Comparison of ENCODE assay signal across 8 cellular contexts in the genomic region with DNA sequence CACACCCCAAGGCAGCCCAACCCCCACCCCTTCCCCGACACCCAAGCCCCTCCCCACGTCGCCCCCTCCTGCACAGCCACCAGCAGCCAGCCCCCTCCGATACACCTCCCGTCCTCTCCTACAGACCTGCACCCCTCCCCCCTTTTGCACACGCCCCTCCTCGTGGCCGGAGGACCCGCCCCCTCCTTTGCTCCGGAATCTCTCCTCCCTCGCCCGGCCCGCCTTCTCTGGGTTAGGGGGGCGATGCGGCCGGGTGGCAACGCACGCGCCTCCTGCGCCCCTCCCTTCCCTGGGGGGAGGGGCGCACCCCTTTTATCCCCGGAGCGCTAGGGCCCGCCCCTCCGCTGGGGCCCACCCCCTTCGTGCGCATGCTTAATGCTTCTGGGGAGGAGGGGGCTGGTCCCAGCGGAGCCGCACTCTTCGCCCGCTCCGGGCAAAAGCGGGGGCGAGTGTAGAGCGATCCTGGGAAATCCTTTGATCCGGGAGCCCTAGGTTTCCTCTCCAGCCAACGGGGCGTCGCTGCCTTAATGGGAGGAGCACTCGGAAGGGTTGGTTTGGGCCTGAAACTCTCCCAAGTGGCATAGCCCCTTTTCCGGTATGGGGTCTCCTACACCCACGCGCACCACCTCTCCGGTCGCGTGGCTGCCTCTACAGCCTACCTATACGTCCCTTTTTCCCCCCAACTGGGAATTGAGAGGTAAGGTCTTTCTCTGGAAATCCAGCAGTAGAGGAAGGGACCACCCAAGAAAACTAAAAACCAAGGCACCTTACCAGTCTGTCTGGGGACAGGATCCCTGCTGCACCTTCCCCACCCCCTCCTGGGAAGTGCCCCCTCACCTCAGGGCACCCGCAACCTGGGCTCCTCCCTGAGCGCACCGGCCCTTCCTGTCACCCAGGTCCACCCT. TPM values are rescaled to one million over a fixed set of nuclear protein-coding genes. Genes with fewer than 3 reads are reported as not detected.
DNase-seq lines count a peak whose midpoint lies in the region; ATAC-seq and TF ChIP-seq lines count a peak whose summit lies in the region.

No MANE protein-coding gene starts in this region.

- H3K4me1 ChIP-seq in neutrophil (ENCODE audit: control insufficient read depth in 1 of 2, insufficient read depth in 1 of 2, low read depth in 1 of 2, low read length in 1 of 2) = peaks cover 31 to 36% of the 10 kb centered on the region in 2 experiments
- H3K4me1 ChIP-seq in thoracic aorta (ENCODE audit: control insufficient read depth in 1 of 2, low read depth in 2 of 2) = peaks cover 3 to 20% of the 10 kb centered on the region in 2 donors

- peaks cover 32% of the 10 kb centered on the region for H3K4me1 Mint-ChIP-seq in activated naive CD8-positive, alpha-beta T cell (ENCODE audit: low read depth)

- ATAC-seq in thoracic aorta (ENCODE audit: insufficient number of reproducible peaks, low FRiP score, low read depth) = no peak
- ATAC-seq in GM18870 (IDR thresholded peaks at IDR 0.05; ENCODE audit: unreplicated experiment) = no peak

- H3K27me3 Mint-ChIP-seq in activated naive CD8-positive, alpha-beta T cell = no peaks in the 10 kb centered on the region

- H3K27me3 ChIP-seq in neutrophil (peaks cover 49% of the 10 kb centered on the region), thoracic aorta (replicated peaks; ENCODE audit: insufficient read depth) (no peaks in the 10 kb centered on the region)

- TF ChIP-seq POLR2A in NB4 (IDR thresholded peaks at IDR 0.05; ENCODE audit: extremely low read depth, insufficient read length) = peak; percentile 81

- H3K27ac Mint-ChIP-seq in activated naive CD8-positive, alpha-beta T cell = peak overlapping the region; percentile 28

- H3K4me3 ChIP-seq in GM12875 (ENCODE audit: low read depth, low read length) (peak overlapping the region; percentile 61), NB4 (ENCODE audit: low read depth, low read length) (peak overlapping the region; percentile 82), neutrophil (ENCODE audit: low read depth in 1 of 2, low read length in 1 of 2) (peak overlapping the region; percentile 83 to 91), thoracic aorta (peak overlapping the region; percentile 89)

- no peaks in the 10 kb centered on the region for H3K9me3 Mint-ChIP-seq in activated naive CD8-positive, alpha-beta T cell (ENCODE audit: low read depth)

- H3K36me3 ChIP-seq in neutrophil (no peaks in the 10 kb centered on the region), thoracic aorta (no peaks in the 10 kb centered on the region)

- no peaks in the 10 kb centered on the region for H3K36me3 Mint-ChIP-seq in activated naive CD8-positive, alpha-beta T cell

- TF ChIP-seq CTCF in GM12875 (IDR thresholded peaks at IDR 0.05; ENCODE audit: borderline replicate concordance, insufficient read depth, low read depth, low read length) = no peak
- TF ChIP-seq CTCF in NB4 (IDR thresholded peaks at IDR 0.05; ENCODE audit: low read depth, low read length) = no peak
- TF ChIP-seq CTCF in neutrophil (IDR thresholded peaks at IDR 0.05) = no peak
- no peak for TF ChIP-seq CTCF in thoracic aorta (IDR thresholded peaks at IDR 0.05)

- H3K9me3 ChIP-seq in neutrophil = no peaks in the 10 kb centered on the region
- H3K9me3 ChIP-seq in thoracic aorta = no peaks in the 10 kb centered on the region

- DNase-seq in NB4 (ENCODE audit: low read depth) = peak; percentile 97
- peak; percentile 95 for DNase-seq in SK-N-DZ (ENCODE audit: low spot score)
- DNase-seq in globus pallidus (ENCODE audit: low spot score) = peak; percentile 86
- peak; percentile 55 for DNase-seq in thoracic aorta (ENCODE audit: low spot score)

- H3K4me3 Mint-ChIP-seq in activated naive CD8-positive, alpha-beta T cell = peak overlapping the region; percentile 79

- H3K27ac ChIP-seq in neutrophil (no peak overlapping the region), thoracic aorta (peak overlapping the region; percentile 84 to 93)

RNA-seq across cellular contexts. Expression of a gene that starts 1.9 kb away (rescaled TPM):
- polyA plus RNA-seq in SK-N-DZ (2014; cell fraction: cytosol; rRNA removed) = 17.4 and 22.3 TPM in 2 replicates
- 24.7 and 43.1 TPM in 2 replicates for polyA plus RNA-seq in SK-N-DZ (2014; cell fraction: nucleus; rRNA removed)
- total RNA-seq in thoracic aorta = 1 to 10 TPM; 3.9 to 5.4 TPM

RNA-seq across cellular contexts. Expression of a gene that starts 19.6 kb away (rescaled TPM):
- 26.4 and 29.4 TPM in 2 replicates for polyA plus RNA-seq in SK-N-DZ (2014; cell fraction: cytosol; rRNA removed)
- polyA plus RNA-seq in SK-N-DZ (2014; cell fraction: nucleus; rRNA removed) = 14.7 and 28.9 TPM in 2 replicates
- 10 to 100 TPM; 25.1 to 56.9 TPM for total RNA-seq in thoracic aorta

RNA-seq across cellular contexts. Expression of a gene that starts 29.9 kb away (rescaled TPM):
- polyA plus RNA-seq in SK-N-DZ (2014; cell fraction: cytosol; rRNA removed) = 15.5 and 26.9 TPM in 2 replicates
- 18.5 and 21.7 TPM in 2 replicates for polyA plus RNA-seq in SK-N-DZ (2014; cell fraction: nucleus; rRNA removed)
- total RNA-seq in thoracic aorta = 10 to 100 TPM; 14.4 to 19.5 TPM

RNA-seq across cellular contexts. Expression of a gene that starts 36.7 kb away (rescaled TPM):
- polyA plus RNA-seq in SK-N-DZ (2014; cell fraction: cytosol; rRNA removed) = 12.8 and 13.3 TPM in 2 replicates
- polyA plus RNA-seq in SK-N-DZ (2014; cell fraction: nucleus; rRNA removed) = 23.2 and 73.6 TPM in 2 replicates
- total RNA-seq in thoracic aorta = 1 to 10 TPM in 1 of 2 donors, under 1 TPM in 1; 0.92 to 6.2 TPM

RNA-seq across cellular contexts. Expression of a gene that starts 53.3 kb away (rescaled TPM):
- 19.6 and 25.6 TPM in 2 replicates for polyA plus RNA-seq in SK-N-DZ (2014; cell fraction: cytosol; rRNA removed)
- polyA plus RNA-seq in SK-N-DZ (2014; cell fraction: nucleus; rRNA removed) = 10.6 and 16.7 TPM in 2 replicates
- 1 to 10 TPM; 2.7 to 5.0 TPM for total RNA-seq in thoracic aorta
